ENCODE assay signal across 18 cellular contexts in genomic region chr4:184727430-184727829, GRCh38.
"Had no signal": no experiment of that assay in that cellular context is flagged by ENCODE, and none has a peak within 500 bp of the region (broad histone marks: within the 10 kb centered on the region; RNA-seq: fewer than 3 reads in every experiment).

No MANE protein-coding gene starts in this region.

- H2AFZ ChIP-seq: parathyroid adenoma had no signal

- H3K27me3 Mint-ChIP-seq: activated B cell treated with CpG ODN at 0.5 μM for 24 hours; activated CD8-positive, alpha-beta T cell treated with anti-CD3 and anti-CD28 coated beads for 36 hours; type B pancreatic cell had no signal

- H3K4me1 Mint-ChIP-seq: natural killer cell had no signal

- H3K4me3 ChIP-seq: lower lobe of right lung, right lobe of liver, testis had no signal

- H3K9me3 Mint-ChIP-seq: activated B cell treated with CpG ODN at 0.5 μM for 24 hours; natural killer cell; stimulated activated effector memory CD8-positive, alpha-beta T cell treated with anti-CD3 and anti-CD28 coated beads, Interleukin-12 subunit alpha, Interleukin-12 subunit beta, amount 100 ng/mL, for 72 hours; type B pancreatic cell had no signal

- H3K27me3 ChIP-seq: neutrophil, right lobe of liver, testis had no signal

- H3K9me3 ChIP-seq: lower lobe of right lung, neutrophil, right lobe of liver, testis had no signal

- H3K4me3 Mint-ChIP-seq: activated B cell treated with CpG ODN at 0.5 μM for 24 hours; activated CD8-positive, alpha-beta T cell treated with anti-CD3 and anti-CD28 coated beads for 36 hours; natural killer cell; stimulated activated effector memory CD8-positive, alpha-beta T cell treated with anti-CD3 and anti-CD28 coated beads, Interleukin-12 subunit alpha, Interleukin-12 subunit beta, amount 100 ng/mL, for 72 hours; type B pancreatic cell had no signal

- H3K36me3 Mint-ChIP-seq: natural killer cell had no signal

- H3K27ac Mint-ChIP-seq: activated B cell treated with CpG ODN at 0.5 μM for 24 hours; activated CD8-positive, alpha-beta T cell treated with anti-CD3 and anti-CD28 coated beads for 36 hours; natural killer cell; stimulated activated effector memory CD8-positive, alpha-beta T cell treated with anti-CD3 and anti-CD28 coated beads, Interleukin-12 subunit alpha, Interleukin-12 subunit beta, amount 100 ng/mL, for 72 hours; type B pancreatic cell had no signal

- H3K27ac ChIP-seq: lower lobe of right lung, neutrophil, parathyroid adenoma, right lobe of liver, testis had no signal

- H3K36me3 ChIP-seq: lower lobe of right lung, right lobe of liver had no signal

- DNase-seq: activated B cell treated with CpG ODN at 0.5 μM for 24 hours; activated CD4-positive, alpha-beta T cell treated with anti-CD3 and anti-CD28 coated beads for 4 hours; activated CD8-positive, alpha-beta T cell treated with anti-CD3 and anti-CD28 coated beads for 36 hours; activated naive CD4-positive, alpha-beta T cell treated with anti-CD3 and anti-CD28 coated beads, Interleukin-2, amount 50 U/mL, for 16 hours; activated T-cell treated with anti-CD3 and anti-CD28 coated beads, Interleukin-2, amount 50 U/mL, for 1 hour; caudate nucleus; foreskin melanocyte; hypothalamus; lower lobe of right lung; natural killer cell; right lobe of liver; small intestine; stimulated activated CD4-positive, alpha-beta T cell treated with anti-CD3 and anti-CD28 coated beads, Interleukin-4, amount 100 ng/mL, for 24 hours; testis had no signal

- H3K79me2 ChIP-seq: parathyroid adenoma had no signal

- H3K4me1 ChIP-seq: lower lobe of right lung, parathyroid adenoma, right lobe of liver, testis had no signal
